Comparison of ENCODE assay signal across 24 cellular contexts in the genomic region with DNA sequence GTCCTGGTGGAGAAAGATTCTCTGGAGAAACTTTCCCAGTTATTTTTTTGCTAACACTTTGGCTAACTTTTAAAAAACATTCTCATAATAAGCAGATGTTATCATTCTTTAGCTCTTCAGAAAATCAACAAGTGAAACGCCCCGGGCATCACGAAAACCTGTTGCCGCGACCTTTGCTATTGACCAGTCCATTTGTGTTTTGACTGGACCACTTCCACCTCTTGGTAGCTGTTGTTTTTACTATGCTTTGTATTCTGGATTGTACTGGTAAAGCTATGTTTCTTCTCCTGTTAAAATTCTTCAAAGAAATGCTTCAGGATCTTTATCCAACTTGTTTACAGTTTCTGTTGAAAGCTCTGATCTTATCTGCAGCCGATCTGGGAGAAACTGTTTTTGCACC.
"Had no signal": no experiment of that assay in that cellular context is flagged by ENCODE, and none has a peak within 500 bp of the region (broad histone marks: within the 10 kb centered on the region; RNA-seq: fewer than 3 reads in every experiment).

No MANE protein-coding gene starts in this region.

- H2AFZ ChIP-seq: hepatocyte had no signal

- H3K4me3 ChIP-seq: coronary artery, hepatocyte, left lung, testis, vagina had no signal

- ATAC-seq: foreskin keratinocyte, left lung had no signal

- H3K27ac Mint-ChIP-seq: activated CD4-positive, alpha-beta memory T cell treated with anti-CD3 and anti-CD28 coated beads for 36 hours; activated naive CD8-positive, alpha-beta T cell treated with anti-CD3 and anti-CD28 coated beads for 36 hours; endodermal cell; immature natural killer cell; nephron progenitor cell; T-helper 1 cell treated with Interleukin-12 subunit alpha and Interleukin-12 subunit beta and Interleukin-4 antibody, amounts not matched to agents 30 μg/mL and 1 μg/mL, for 36 hours; type B pancreatic cell had no signal

- H3K36me3 Mint-ChIP-seq: activated CD4-positive, alpha-beta memory T cell treated with anti-CD3 and anti-CD28 coated beads for 36 hours; immature natural killer cell; type B pancreatic cell had no signal

- H3K4me1 ChIP-seq: left lung, testis had no signal

- H3K9me3 ChIP-seq: left lung, testis, vagina had no signal

- H3K79me2 ChIP-seq: hepatocyte had no signal

- H3K27ac ChIP-seq: coronary artery, foreskin keratinocyte, hepatocyte, left lung, testis, vagina had no signal

- H3K27me3 Mint-ChIP-seq: type B pancreatic cell had no signal

- H3K36me3 ChIP-seq: left lung, vagina had no signal

- H3K4me3 Mint-ChIP-seq: activated CD4-positive, alpha-beta memory T cell treated with anti-CD3 and anti-CD28 coated beads for 36 hours; activated naive CD8-positive, alpha-beta T cell treated with anti-CD3 and anti-CD28 coated beads for 36 hours; endodermal cell; immature natural killer cell; nephron progenitor cell; T-helper 1 cell treated with Interleukin-12 subunit alpha and Interleukin-12 subunit beta and Interleukin-4 antibody, amounts not matched to agents 30 μg/mL and 1 μg/mL, for 36 hours; type B pancreatic cell had no signal

- FAIRE-seq: bronchial epithelial cell had no signal

- H3K27me3 ChIP-seq: foreskin keratinocyte, hepatocyte, left lung, testis, vagina had no signal

- H3K9me3 Mint-ChIP-seq: T-helper 1 cell treated with Interleukin-12 subunit alpha and Interleukin-12 subunit beta and Interleukin-4 antibody, amounts not matched to agents 30 μg/mL and 1 μg/mL, for 36 hours; type B pancreatic cell had no signal

- DNase-seq: activated CD4-positive, alpha-beta memory T cell treated with anti-CD3 and anti-CD28 coated beads for 36 hours; activated CD4-positive, alpha-beta T cell treated with anti-CD3 and anti-CD28 coated beads for 4 hours; activated CD4-positive, CD25-positive, alpha-beta regulatory T cell; activated naive CD4-positive, alpha-beta T cell treated with Interleukin-2 at 50 U/mL for 16 hours; activated naive CD8-positive, alpha-beta T cell treated with anti-CD3 and anti-CD28 coated beads for 36 hours; activated T-cell treated with anti-CD3 and anti-CD28 coated beads, Interleukin-2, amount 50 U/mL, for 48 hours; amygdala; endodermal cell; foreskin keratinocyte; immature natural killer cell; kidney glomerular epithelial cell; nephron progenitor cell; nucleus accumbens; stimulated activated CD4-positive, alpha-beta T cell treated with anti-CD3 and anti-CD28 coated beads, Interleukin-4, amount 100 ng/mL, for 1 hour; stimulated activated naive CD4-positive, alpha-beta T cell; T1000; testis had no signal

- H3K4me1 Mint-ChIP-seq: activated naive CD8-positive, alpha-beta T cell treated with anti-CD3 and anti-CD28 coated beads for 36 hours; immature natural killer cell; nephron progenitor cell had no signal

- H3K4me2 ChIP-seq: hepatocyte had no signal
